Comparison of ENCODE assay signal across 19 cellular contexts in genomic region chr16:50551243-50551642, GRCh38.
"Had no signal": no experiment of that assay in that cellular context is flagged by ENCODE, and none has a peak within 500 bp of the region (broad histone marks: within the 10 kb centered on the region; RNA-seq: fewer than 3 reads in every experiment).

No MANE protein-coding gene starts in this region.

- H3K9me3 Mint-ChIP-seq: activated CD8-positive, alpha-beta T cell treated with anti-CD3 and anti-CD28 coated beads for 36 hours; activated T-cell treated with anti-CD3 and anti-CD28 coated beads, Interleukin-2, amount 50 U/mL, for 4 hours; activated T-helper 17 cell treated with anti-CD3 and anti-CD28 coated beads, Interleukin-2, amount 50 U/mL, for 72 hours; natural killer cell; WTC11 had no signal

- H3K36me3 ChIP-seq: pancreas, upper lobe of left lung had no signal

- H3K9me3 ChIP-seq: pancreas, psoas muscle, upper lobe of left lung had no signal

- H3K27me3 Mint-ChIP-seq: activated T-helper 17 cell treated with anti-CD3 and anti-CD28 coated beads, Interleukin-2, amount 50 U/mL, for 72 hours had no signal

- DNase-seq: activated CD4-positive, alpha-beta T cell treated with anti-CD3 and anti-CD28 coated beads, Interleukin-2, amount 50 U/mL, for 1 hour; activated CD8-positive, alpha-beta T cell treated with anti-CD3 and anti-CD28 coated beads for 36 hours; activated gamma-delta T cell treated with Interleukin-2 at 50 U/mL for 16 hours; activated naive CD4-positive, alpha-beta T cell treated with anti-CD3 and anti-CD28 coated beads, Interleukin-2, amount 50 U/mL, for 16 hours; activated T-cell treated with anti-CD3 and anti-CD28 coated beads, Interleukin-2, amount 50 U/mL, for 4 hours; amniotic stem cell; caudate nucleus; left colon; mesenchymal stem cell; natural killer cell; nucleus accumbens; pancreas; psoas muscle; stimulated activated naive CD4-positive, alpha-beta T cell treated with Interleukin-2 at 50 U/mL for 16 hours; T-helper 2 cell; upper lobe of left lung had no signal

- H3K4me3 Mint-ChIP-seq: activated CD8-positive, alpha-beta T cell treated with anti-CD3 and anti-CD28 coated beads for 36 hours; activated T-cell treated with anti-CD3 and anti-CD28 coated beads, Interleukin-2, amount 50 U/mL, for 4 hours; activated T-helper 17 cell treated with anti-CD3 and anti-CD28 coated beads, Interleukin-2, amount 50 U/mL, for 72 hours; WTC11 had no signal

- H3K27me3 ChIP-seq: pancreas had no signal

- H3K4me3 ChIP-seq: pancreas, psoas muscle had no signal

- H3K27ac Mint-ChIP-seq: activated CD8-positive, alpha-beta T cell treated with anti-CD3 and anti-CD28 coated beads for 36 hours; activated T-helper 17 cell treated with anti-CD3 and anti-CD28 coated beads, Interleukin-2, amount 50 U/mL, for 72 hours; natural killer cell; WTC11 had no signal

- H3K27ac ChIP-seq: pancreas, psoas muscle had no signal

- H3K36me3 Mint-ChIP-seq: natural killer cell had no signal

- H3K4me1 ChIP-seq: pancreas, psoas muscle had no signal

- ATAC-seq: activated CD8-positive, alpha-beta T cell treated with anti-CD3 and anti-CD28 coated beads for 36 hours; activated T-cell treated with anti-CD3 and anti-CD28 coated beads, Interleukin-2, amount 50 U/mL, for 4 hours; activated T-helper 17 cell treated with anti-CD3 and anti-CD28 coated beads, Interleukin-2, amount 50 U/mL, for 72 hours; left colon; natural killer cell; pancreas; psoas muscle; SK-N-SH treated with all-trans-retinoic acid at 6 μM for 48 hours; WTC11 had no signal
